Comparison of ENCODE assay signal across 22 cellular contexts in genomic region chr18:3599861-3600260, GRCh38.
DNase-seq lines count a peak whose midpoint lies in the region; ATAC-seq, FAIRE-seq and TF ChIP-seq lines count a peak whose summit lies in the region.
"Had no signal": no experiment of that assay in that cellular context is flagged by ENCODE, and none has a peak within 500 bp of the region (broad histone marks: within the 10 kb centered on the region; RNA-seq: fewer than 3 reads in every experiment).

No MANE protein-coding gene starts in this region.

- H3K27me3 ChIP-seq in breast epithelium, result no peaks in the 10 kb centered on the region
- no peaks in the 10 kb centered on the region for H3K27me3 ChIP-seq in mammary epithelial cell (ENCODE audit: insufficient read depth, low read length)
- no peaks in the 10 kb centered on the region for H3K27me3 ChIP-seq in HCT116 (ENCODE audit: insufficient read depth, low read length)
- no peaks in the 10 kb centered on the region for H3K27me3 ChIP-seq in astrocyte (ENCODE audit: insufficient read depth, low read length)
- no peaks in the 10 kb centered on the region for H3K27me3 ChIP-seq in stomach
- H3K27me3 ChIP-seq: MG63 had no signal

- peaks cover 17% of the 10 kb centered on the region for H3K79me2 ChIP-seq in mammary epithelial cell (ENCODE audit: insufficient read depth, low read length)
- H3K79me2 ChIP-seq in HCT116 (ENCODE audit: insufficient read depth, low read length), result peaks cover 67% of the 10 kb centered on the region
- peaks cover 5% of the 10 kb centered on the region for H3K79me2 ChIP-seq in astrocyte (ENCODE audit: insufficient read depth, low read length)

- peaks cover 32% of the 10 kb centered on the region for H3K4me1 Mint-ChIP-seq in astrocyte (ENCODE audit: low read depth, unreplicated experiment)

- RAD21 ChIA-PET in HCT116 (lab: Charles Lee; ENCODE audit: low non-redundant PET in 1 of 2, low total read pairs in 2 of 2, uncharacterized antibody in 2 of 2, unreplicated experiment in 2 of 2), result no interaction called here

- H3K4me3 Mint-ChIP-seq in astrocyte (ENCODE audit: unreplicated experiment), result no peak overlapping the region
- H3K4me3 Mint-ChIP-seq: IgD-negative memory B cell had no signal

- H3K9me3 ChIP-seq in breast epithelium (no peaks in the 10 kb centered on the region), mammary epithelial cell (replicated peaks; ENCODE audit: insufficient read depth, low read length) (no peaks in the 10 kb centered on the region), HCT116 (ENCODE audit: control insufficient read depth in 1 of 2, insufficient read depth in 1 of 2, low read depth in 1 of 2, low read length in 2 of 2) (no peaks in the 10 kb centered on the region), astrocyte (ENCODE audit: insufficient read depth, low read depth, low read length) (no peaks in the 10 kb centered on the region), stomach (no peaks in the 10 kb centered on the region)
- H3K9me3 ChIP-seq: BLaER1, MG63 had no signal

- intact Hi-C loops in breast epithelium (cut with DNase I; ENCODE audit: low total_unique reads), result loop anchor here (10.0 kb wide), 1 partner anchor 335 kb away; the partner anchor contains the start of gene MYL12B
- intact Hi-C loops in mammary epithelial cell (cut with micrococcal nuclease), result loop anchor here (10.0 kb wide), 1 partner anchor 385 kb away; no protein-coding TSS in a partner anchor
- intact Hi-C loops in HCT116 (cut with micrococcal nuclease), result no loop called here
- intact Hi-C loops in stomach (cut with DNase I; ENCODE audit: low total_unique reads), result no loop called here

- H3K36me3 Mint-ChIP-seq in astrocyte (ENCODE audit: low read depth, unreplicated experiment), result no peaks in the 10 kb centered on the region
- H3K36me3 Mint-ChIP-seq: IgD-negative memory B cell had no signal

- in situ Hi-C loops in mammary epithelial cell (cut with MboI; ENCODE audit: low sequenced_read_pairs in 2 of 2), result loop anchor here (5.0 kb wide), 4 partner anchors 57 to 333 kb away; partner anchors contain the start of gene TGIF1 (in 1 of the 2)

- DNase-seq in breast epithelium (ENCODE audit: low spot score in 2 of 2), result no peak
- no peak for DNase-seq in mammary epithelial cell
- DNase-seq in HCT116 (ENCODE audit: low read depth, low spot score), result no peak
- no peak for DNase-seq in astrocyte (ENCODE audit: low read depth)
- DNase-seq in stomach, result no peak
- DNase-seq in epidermal melanocyte (ENCODE audit: insufficient read length, low spot score), result no peak
- DNase-seq in NCI-H1694 treated with DMSO at 0.1 percent for 48 hours (lab: John Stamatoyannopoulos, UW), result no peak
- DNase-seq: 8988T, DMS79, H7, Kasumi-1, MG63, NCI-H1092, NCI-H1436 treated with DMSO at 0.1 percent for 48 hours, NCI-H2029 treated with DMSO at 0.1 percent for 48 hours, NCI-H2171, NCI-H526, PC-3 had no signal

- H3K9ac ChIP-seq in mammary epithelial cell (ENCODE audit: insufficient read depth, low read length), result no peak overlapping the region
- H3K9ac ChIP-seq in HCT116 (ENCODE audit: low read length), result peak overlapping the region; percentile 28
- no peak overlapping the region for H3K9ac ChIP-seq in astrocyte (ENCODE audit: low read length)
- H3K9ac ChIP-seq: BLaER1 had no signal

- no peaks in the 10 kb centered on the region for H3K9me3 Mint-ChIP-seq in astrocyte (ENCODE audit: unreplicated experiment)
- H3K9me3 Mint-ChIP-seq: IgD-negative memory B cell had no signal

- no peaks in the 10 kb centered on the region for H4K20me1 ChIP-seq in mammary epithelial cell (ENCODE audit: insufficient read depth, low read length)
- H4K20me1 ChIP-seq in HCT116 (ENCODE audit: insufficient read depth), result no peaks in the 10 kb centered on the region
- H4K20me1 ChIP-seq in astrocyte (ENCODE audit: insufficient read depth, low read length), result no peaks in the 10 kb centered on the region
- H4K20me1 ChIP-seq: BLaER1 had no signal

- TF ChIP-seq CTCF in breast epithelium (IDR thresholded peaks at IDR 0.05) (no peak), mammary epithelial cell (conservative IDR thresholded peaks at IDR 0.05 in 1 of 2, IDR thresholded peaks at IDR 0.05 in 1 of 2; ENCODE audit: extremely low read depth in 1 of 2, insufficient read depth in 1 of 2, low read depth in 1 of 2, low read length in 2 of 2) (no peak), HCT116 (IDR thresholded peaks at IDR 0.05 in 2 of 3, conservative IDR thresholded peaks at IDR 0.05 in 1 of 3; ENCODE audit: borderline replicate concordance in 1 of 3, insufficient read depth in 1 of 3, low read depth in 2 of 3, low read length in 2 of 3) (peak in 1 of 3 experiments; percentile 4; a peak in 1 of 6 replicates), astrocyte (IDR thresholded peaks at IDR 0.05; ENCODE audit: insufficient read depth, low read depth, low read length) (no peak), stomach (IDR thresholded peaks at IDR 0.05) (no peak)

- POLR2A ChIA-PET in HCT116 (lab: Charles Lee), result interaction anchor here (1.4 to 7.8 kb wide), 3 partner anchors 54 to 66 kb away, joined by 3 to 101 read pairs (median 68); no protein-coding TSS in a partner anchor

- dilution Hi-C loops in mammary epithelial cell (cut with HindIII; ENCODE audit: low sequenced_read_pairs), result no loop called here

- no peak for FAIRE-seq in astrocyte (lab: Jason Lieb, UNC)

- TF ChIP-seq EP300 in stomach (IDR thresholded peaks at IDR 0.05), result no peak

- H2AFZ ChIP-seq in mammary epithelial cell (ENCODE audit: low read depth, low read length), result no peak overlapping the region
- H2AFZ ChIP-seq in HCT116 (ENCODE audit: low read depth, low read length, poor library complexity, severe bottlenecking), result no peak overlapping the region
- H2AFZ ChIP-seq in astrocyte (ENCODE audit: low read depth, low read length), result no peak overlapping the region

- no peak for TF ChIP-seq RAD21 in HCT116 (IDR thresholded peaks at IDR 0.05; ENCODE audit: low read depth)

- peak overlapping the region; percentile 15 to 33 for H3K27ac ChIP-seq in breast epithelium
- H3K27ac ChIP-seq in mammary epithelial cell (ENCODE audit: insufficient read depth, low read depth, low read length), result no peak overlapping the region
- H3K27ac ChIP-seq in HCT116 (ENCODE audit: low read depth, low read length), result peak overlapping the region; percentile 100
- no peak overlapping the region for H3K27ac ChIP-seq in astrocyte (ENCODE audit: low read depth, low read length)
- peak overlapping the region in 3 of 5 donors; percentile 22 to 96 (median 41) for H3K27ac ChIP-seq in stomach
- H3K27ac ChIP-seq: BLaER1, HL-60 had no signal

- ATAC-seq in HCT116 (no peak), HG02840 (IDR thresholded peaks at IDR 0.05; ENCODE audit: low FRiP score, unreplicated experiment) (no peak)
- ATAC-seq: PC-3 had no signal

- no peak overlapping the region for H3K4me3 ChIP-seq in breast epithelium
- no peak overlapping the region for H3K4me3 ChIP-seq in mammary epithelial cell (replicated peaks in 1 of 3; ENCODE audit: insufficient read depth in 1 of 3, low read depth in 2 of 3, low read length in 3 of 3)
- H3K4me3 ChIP-seq in HCT116 (replicated peaks in 1 of 2; ENCODE audit: low read depth in 1 of 2, low read length in 2 of 2), result no peak overlapping the region
- no peak overlapping the region for H3K4me3 ChIP-seq in astrocyte (ENCODE audit: insufficient read depth, low read depth, low read length)
- no peak overlapping the region for H3K4me3 ChIP-seq in stomach
- H3K4me3 ChIP-seq: BLaER1, MG63 had no signal

- H3K27me3 Mint-ChIP-seq in astrocyte (ENCODE audit: low read depth, unreplicated experiment), result no peaks in the 10 kb centered on the region
- H3K27me3 Mint-ChIP-seq: IgD-negative memory B cell had no signal

- BruUV-seq in mammary epithelial cell (replicated peaks; lab: Mats Ljungman, UMichigan), result no TSS peak
- no TSS peak for BruUV-seq in HCT116 (replicated peaks; lab: Mats Ljungman, UMichigan)

- no peaks in the 10 kb centered on the region for H3K9me2 ChIP-seq in HCT116 (ENCODE audit: insufficient read depth)

- peaks cover 2 to 29% of the 10 kb centered on the region in 2 donors for H3K4me1 ChIP-seq in breast epithelium
- H3K4me1 ChIP-seq in mammary epithelial cell (ENCODE audit: insufficient read depth, low read length), result peaks cover 48% of the 10 kb centered on the region
- peaks cover 85 to 95% of the 10 kb centered on the region in 2 experiments for H3K4me1 ChIP-seq in HCT116 (ENCODE audit: control insufficient read depth in 1 of 2, insufficient read depth in 2 of 2, low read length in 2 of 2)
- H3K4me1 ChIP-seq in astrocyte (ENCODE audit: insufficient read depth, low read length), result peaks cover 51% of the 10 kb centered on the region
- peaks cover 34 to 72% (median 52%) of the 10 kb centered on the region in 4 donors for H3K4me1 ChIP-seq in stomach

- CTCF ChIA-PET in mammary epithelial cell (lab: Charles Lee; ENCODE audit: low non-redundant PET) (no interaction called here), HCT116 (lab: Charles Lee) (no interaction called here)

- H3K36me3 ChIP-seq in breast epithelium (no peaks in the 10 kb centered on the region), mammary epithelial cell (ENCODE audit: insufficient read depth, low read length) (no peaks in the 10 kb centered on the region), HCT116 (ENCODE audit: control insufficient read depth in 1 of 2, insufficient read depth in 2 of 2, low read length in 2 of 2) (peaks cover 0 to 14% of the 10 kb centered on the region in 2 experiments; a peak in 1 of 4 replicates), astrocyte (ENCODE audit: insufficient read depth, low read length) (no peaks in the 10 kb centered on the region), stomach (peaks cover 0 to 5% (median 0%) of the 10 kb centered on the region in 4 donors)
- H3K36me3 ChIP-seq: BLaER1 had no signal

- TF ChIP-seq POLR2A in breast epithelium (IDR thresholded peaks at IDR 0.05) (no peak), HCT116 (IDR thresholded peaks at IDR 0.05; ENCODE audit: borderline replicate concordance, extremely low read depth, insufficient read depth, insufficient read length) (no peak), stomach (IDR thresholded peaks at IDR 0.05) (no peak)

- peak overlapping the region; percentile 54 for H3K27ac Mint-ChIP-seq in astrocyte (ENCODE audit: unreplicated experiment)
- H3K27ac Mint-ChIP-seq: IgD-negative memory B cell had no signal

- no peak overlapping the region for H3K4me2 ChIP-seq in mammary epithelial cell (ENCODE audit: insufficient read depth, low read depth, low read length)
- H3K4me2 ChIP-seq in HCT116 (ENCODE audit: low read length), result no peak overlapping the region
- H3K4me2 ChIP-seq in astrocyte (ENCODE audit: low read length), result no peak overlapping the region
- H3K4me2 ChIP-seq: BLaER1 had no signal

- 98% methylated on average over 4 of the region's 6 CpGs for WGBS in mammary epithelial cell (ENCODE audit: low coverage, missing lambda C conversion rate)
- 92 to 95% (median 92%) methylated on average over 6 of the region's 6 CpGs for WGBS in stomach, 5 donors

TF ChIP-seq in HCT116, 20 proteins besides CTCF, POLR2A, EP300 and RAD21 (continues in another document):
- TF ChIP-seq SRF (IDR thresholded peaks at IDR 0.05; ENCODE audit: low read depth) (no peak), CBX3 (IDR thresholded peaks at IDR 0.05; ENCODE audit: low read depth) (no peak)

Comparison
In these comparisons a context has a peak if more than half of its experiments do, and no peak if none do; other contexts are left out.
1. H3K27ac ChIP-seq: peak in breast epithelium (2 of 2), HCT116 (single experiment) and stomach (3 of 5); none in mammary epithelial cell (single experiment) and astrocyte (single experiment).
2. intact Hi-C loops: an anchor here in breast epithelium (10.0 kb wide) and mammary epithelial cell (10.0 kb wide); none called in HCT116 and stomach.